Comparison of ENCODE assay signal across 9 cellular contexts in the genomic region with DNA sequence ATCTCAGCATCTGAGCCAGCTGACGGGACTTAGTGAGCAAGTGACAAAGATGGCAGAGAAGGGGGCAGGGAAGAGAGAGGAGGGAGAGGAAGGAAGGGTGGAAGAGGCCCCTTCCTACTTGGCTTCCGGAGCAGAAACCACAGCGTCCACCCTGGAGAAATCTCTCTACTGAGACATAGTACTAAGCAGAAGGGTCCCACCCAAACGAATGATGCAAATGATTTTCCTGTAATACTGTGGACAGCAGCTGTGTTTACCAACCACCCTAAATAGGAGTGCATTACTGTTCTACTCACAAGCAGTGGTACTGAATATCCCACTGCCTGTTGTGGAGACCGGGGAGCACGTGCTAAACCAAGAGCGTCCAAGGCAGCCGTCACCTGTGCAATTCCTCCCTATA. TPM values are rescaled to one million over a fixed set of nuclear protein-coding genes. Genes with fewer than 3 reads are reported as not detected.
A peak's percentile ranks its signal among the peaks of the same experiment; 100 is the strongest.
DNase-seq lines count a peak whose midpoint lies in the region; ATAC-seq and TF ChIP-seq lines count a peak whose summit lies in the region.
"Had no signal": no experiment of that assay in that cellular context is flagged by ENCODE, and none has a peak within 500 bp of the region (broad histone marks: within the 10 kb centered on the region; RNA-seq: fewer than 3 reads in every experiment).

No MANE protein-coding gene starts in this region.

- intact Hi-C loops in Right ventricle myocardium inferior (cut with DNase I) = no loop called here
- intact Hi-C loops in left ventricle myocardium inferior (cut with micrococcal nuclease) = no loop called here
- intact Hi-C loops in activated T-helper 2 cell treated with anti-CD3 and anti-CD28 coated beads, Interferon-gamma antibody, Interleukin-2, Interleukin-4, amounts not matched to agents 10 μg/mL and 5 μg/mL and 100 μg/mL, durations not matched to agents 14 hours and 24 hours and 36 hours (cut with micrococcal nuclease) = no loop called here

- WGBS in upper lobe of left lung, 2 donors = 30 to 49% methylated on average over 8 of the region's 8 CpGs
- 83% methylated on average over 7 of the region's 8 CpGs for WGBS in mesenchymal stem cell

- no peak for TF ChIP-seq POLR2A in upper lobe of left lung (IDR thresholded peaks at IDR 0.05)

- no peak overlapping the region for H2BK12ac ChIP-seq in mesenchymal stem cell (ENCODE audit: low read length in 2 of 2)

- no peaks in the 10 kb centered on the region for H3K27me3 Mint-ChIP-seq in activated T-helper 2 cell treated with anti-CD3 and anti-CD28 coated beads, Interferon-gamma antibody, Interleukin-2, Interleukin-4, amounts not matched to agents 10 μg/mL and 5 μg/mL and 100 μg/mL, durations not matched to agents 14 hours and 24 hours and 36 hours (ENCODE audit: low read depth)
- H3K27me3 Mint-ChIP-seq in activated T-cell treated with anti-CD3 and anti-CD28 coated beads, Interleukin-2, amount 50 U/mL, for 24 hours = no peaks in the 10 kb centered on the region

- H3K4me3 ChIP-seq in left ventricle myocardium inferior (no peak overlapping the region), upper lobe of left lung (no peak overlapping the region), HAP-1 (no peak overlapping the region), mesenchymal stem cell (ENCODE audit: insufficient read depth in 1 of 2, low read depth in 1 of 2, low read length in 2 of 2) (no peak overlapping the region)

- H2AFZ ChIP-seq in mesenchymal stem cell (ENCODE audit: low read depth, low read length) = no peak overlapping the region

- no peak overlapping the region for H3K4ac ChIP-seq in mesenchymal stem cell (ENCODE audit: low read depth in 1 of 2, low read length in 2 of 2)

- H3K9ac ChIP-seq in mesenchymal stem cell (ENCODE audit: low read length) = no peak overlapping the region

- H3K4me2 ChIP-seq in mesenchymal stem cell (ENCODE audit: low read length, poor library complexity, severe bottlenecking) = no peak overlapping the region

- H3K4me3 Mint-ChIP-seq in activated T-helper 2 cell treated with anti-CD3 and anti-CD28 coated beads, Interferon-gamma antibody, Interleukin-2, Interleukin-4, amounts not matched to agents 10 μg/mL and 5 μg/mL and 100 μg/mL, durations not matched to agents 14 hours and 24 hours and 36 hours (ENCODE audit: low read depth) = no peak overlapping the region
- H3K4me3 Mint-ChIP-seq in activated T-cell treated with anti-CD3 and anti-CD28 coated beads, Interleukin-2, amount 50 U/mL, for 24 hours = no peak overlapping the region

- no peaks in the 10 kb centered on the region for H3K27me3 ChIP-seq in left ventricle myocardium inferior (ENCODE audit: low read depth)
- no peaks in the 10 kb centered on the region for H3K27me3 ChIP-seq in upper lobe of left lung
- no peaks in the 10 kb centered on the region for H3K27me3 ChIP-seq in HAP-1 (ENCODE audit: low read depth)
- H3K27me3 ChIP-seq in mesenchymal stem cell (ENCODE audit: control insufficient read depth in 1 of 2, insufficient read depth in 1 of 2, low read length in 2 of 2) = no peaks in the 10 kb centered on the region

- H3K9me3 Mint-ChIP-seq in activated T-helper 2 cell treated with anti-CD3 and anti-CD28 coated beads, Interferon-gamma antibody, Interleukin-2, Interleukin-4, amounts not matched to agents 10 μg/mL and 5 μg/mL and 100 μg/mL, durations not matched to agents 14 hours and 24 hours and 36 hours = peaks cover 4% of the 10 kb centered on the region
- H3K9me3 Mint-ChIP-seq in activated T-cell treated with anti-CD3 and anti-CD28 coated beads, Interleukin-2, amount 50 U/mL, for 24 hours = peaks cover 2% of the 10 kb centered on the region

- H3K36me3 Mint-ChIP-seq in activated T-helper 2 cell treated with anti-CD3 and anti-CD28 coated beads, Interferon-gamma antibody, Interleukin-2, Interleukin-4, amounts not matched to agents 10 μg/mL and 5 μg/mL and 100 μg/mL, durations not matched to agents 14 hours and 24 hours and 36 hours (ENCODE audit: low read depth) = peaks cover 3% of the 10 kb centered on the region
- no peaks in the 10 kb centered on the region for H3K36me3 Mint-ChIP-seq in activated T-cell treated with anti-CD3 and anti-CD28 coated beads, Interleukin-2, amount 50 U/mL, for 24 hours (ENCODE audit: low read depth)

- H2AK5ac ChIP-seq in mesenchymal stem cell (ENCODE audit: low read length, severe bottlenecking) = no peak overlapping the region

- TF ChIP-seq EP300 in upper lobe of left lung (IDR thresholded peaks at IDR 0.05) = peak in 1 of 4 donors; percentile 21

- peak; percentile 63 for DNase-seq in Right ventricle myocardium inferior (ENCODE audit: missing footprints)
- DNase-seq in left ventricle myocardium inferior = no peak
- no peak for DNase-seq in activated T-helper 2 cell treated with anti-CD3 and anti-CD28 coated beads, Interferon-gamma antibody, Interleukin-2, Interleukin-4, amounts not matched to agents 10 μg/mL and 5 μg/mL and 100 μg/mL, durations not matched to agents 14 hours and 24 hours and 36 hours (ENCODE audit: low spot score)
- peak in 1 of 2 donors; percentile 65 for DNase-seq in upper lobe of left lung
- DNase-seq in HAP-1 (ENCODE audit: low spot score in 2 of 2) = no peak
- DNase-seq in mesenchymal stem cell = no peak
- DNase-seq in activated T-cell treated with anti-CD3 and anti-CD28 coated beads, Interleukin-2, amount 50 U/mL, for 24 hours = no peak

- no peak overlapping the region for H2BK120ac ChIP-seq in mesenchymal stem cell (ENCODE audit: low read depth, low read length)

- H3K23ac ChIP-seq in mesenchymal stem cell (ENCODE audit: low read length in 2 of 2) = no peak overlapping the region

- in situ Hi-C loops in HAP-1 (cut with MboI; ENCODE audit: low sequenced_read_pairs) = no loop called here

- H3K14ac ChIP-seq in mesenchymal stem cell (ENCODE audit: low read length in 2 of 2) = no peak overlapping the region

- peak overlapping the region; percentile 60 for H3K27ac Mint-ChIP-seq in activated T-helper 2 cell treated with anti-CD3 and anti-CD28 coated beads, Interferon-gamma antibody, Interleukin-2, Interleukin-4, amounts not matched to agents 10 μg/mL and 5 μg/mL and 100 μg/mL, durations not matched to agents 14 hours and 24 hours and 36 hours
- no peak overlapping the region for H3K27ac Mint-ChIP-seq in activated T-cell treated with anti-CD3 and anti-CD28 coated beads, Interleukin-2, amount 50 U/mL, for 24 hours

- H3K36me3 ChIP-seq in left ventricle myocardium inferior (no peaks in the 10 kb centered on the region), upper lobe of left lung (no peaks in the 10 kb centered on the region), HAP-1 (replicated peaks) (no peaks in the 10 kb centered on the region), mesenchymal stem cell (ENCODE audit: control insufficient read depth in 1 of 2, insufficient read depth in 2 of 2, low read depth in 1 of 2, low read length in 2 of 2) (no peaks in the 10 kb centered on the region)

- H4K91ac ChIP-seq in mesenchymal stem cell (ENCODE audit: low read length) = no peak overlapping the region

- H2BK5ac ChIP-seq in mesenchymal stem cell (ENCODE audit: low read depth, low read length, poor library complexity, severe bottlenecking) = no peak overlapping the region

- peaks cover 41% of the 10 kb centered on the region for H3K4me1 Mint-ChIP-seq in activated T-helper 2 cell treated with anti-CD3 and anti-CD28 coated beads, Interferon-gamma antibody, Interleukin-2, Interleukin-4, amounts not matched to agents 10 μg/mL and 5 μg/mL and 100 μg/mL, durations not matched to agents 14 hours and 24 hours and 36 hours (ENCODE audit: low read depth)
- peaks cover 20% of the 10 kb centered on the region for H3K4me1 Mint-ChIP-seq in activated T-cell treated with anti-CD3 and anti-CD28 coated beads, Interleukin-2, amount 50 U/mL, for 24 hours (ENCODE audit: low read depth)

- H3K9me3 ChIP-seq in left ventricle myocardium inferior (replicated peaks) = no peaks in the 10 kb centered on the region
- H3K9me3 ChIP-seq in upper lobe of left lung = no peaks in the 10 kb centered on the region
- no peaks in the 10 kb centered on the region; the same call in 1 of the 2 replicates for H3K9me3 ChIP-seq in HAP-1
- no peaks in the 10 kb centered on the region for H3K9me3 ChIP-seq in mesenchymal stem cell (ENCODE audit: control insufficient read depth, low read length)

- ATAC-seq in Right ventricle myocardium inferior (peak; percentile 72), HG03432 (IDR thresholded peaks at IDR 0.05; ENCODE audit: unreplicated experiment) (peak; percentile 86), upper lobe of left lung (ENCODE audit: low FRiP score in 2 of 2) (peak; percentile 63 to 91)

- no peaks in the 10 kb centered on the region for H3K79me1 ChIP-seq in mesenchymal stem cell (replicated peaks; ENCODE audit: low read length, poor library complexity, severe bottlenecking)

- H2BK15ac ChIP-seq in mesenchymal stem cell (ENCODE audit: low read depth, poor library complexity, severe bottlenecking) = no peak overlapping the region

- H3K4me1 ChIP-seq in left ventricle myocardium inferior = no peaks in the 10 kb centered on the region
- H3K4me1 ChIP-seq in upper lobe of left lung = peaks cover 14 to 19% (median 15%) of the 10 kb centered on the region in 4 donors
- no peaks in the 10 kb centered on the region for H3K4me1 ChIP-seq in HAP-1
- no peaks in the 10 kb centered on the region for H3K4me1 ChIP-seq in mesenchymal stem cell (ENCODE audit: control insufficient read depth, insufficient read depth, low read depth, low read length)

- no peak for TF ChIP-seq CTCF in left ventricle myocardium inferior (IDR thresholded peaks at IDR 0.05; ENCODE audit: borderline replicate concordance)
- TF ChIP-seq CTCF in upper lobe of left lung (IDR thresholded peaks at IDR 0.05) = no peak

- H3K27ac ChIP-seq in left ventricle myocardium inferior (replicated peaks) = no peak overlapping the region
- H3K27ac ChIP-seq in upper lobe of left lung = peak overlapping the region; percentile 16 to 63 (median 54)
- no peak overlapping the region for H3K27ac ChIP-seq in mesenchymal stem cell (ENCODE audit: low read length, poor library complexity, severe bottlenecking)

- no peak overlapping the region for H3K18ac ChIP-seq in mesenchymal stem cell (ENCODE audit: low read depth in 1 of 2, low read length in 2 of 2)

- H4K8ac ChIP-seq in mesenchymal stem cell (ENCODE audit: low read length) = no peak overlapping the region

RNA-seq across cellular contexts. Expression of a gene that starts 29.4 kb away (rescaled TPM):
- total RNA-seq in Right ventricle myocardium inferior (not detected), left ventricle myocardium inferior (not detected), upper lobe of left lung (10 to 100 TPM in 2 of 6 donors, 1 to 10 TPM in 3, under 1 TPM in 1; 0.83 to 47.4 (median 7.2) TPM)
- 1.1 TPM in 2 replicates for total RNA-seq in activated T-helper 2 cell treated with anti-CD3 and anti-CD28 coated beads, Interferon-gamma antibody, Interleukin-2, Interleukin-4, amounts not matched to agents 10 μg/mL and 5 μg/mL and 100 μg/mL, durations not matched to agents 14 hours and 24 hours and 36 hours
- not detected for polyA plus RNA-seq in mesenchymal stem cell (2013, experiment 1 of 2)
- polyA plus RNA-seq in mesenchymal stem cell (2013, experiment 2 of 2) = not detected
- total RNA-seq: SK-MEL-5 had no signal

Comparison
In these comparisons a context has a peak if more than half of its experiments do, and no peak if none do; other contexts are left out.
1. H3K27ac ChIP-seq: peak in upper lobe of left lung (4 of 4); none in left ventricle myocardium inferior (single experiment) and mesenchymal stem cell (single experiment).
2. Peak in every context shown above with its lines, with median percentiles within 50 percentile points of each other: ATAC-seq.